Comparison of ENCODE assay signal across 16 cellular contexts in genomic region chr3:156576887-156577427, GRCh38. TPM values are rescaled to one million over a fixed set of nuclear protein-coding genes. Genes with fewer than 3 reads are reported as not detected.
DNase-seq lines count a peak whose midpoint lies in the region; ATAC-seq and TF ChIP-seq lines count a peak whose summit lies in the region.
"Had no signal": no experiment of that assay in that cellular context is flagged by ENCODE, and none has a peak within 500 bp of the region (broad histone marks: within the 10 kb centered on the region; RNA-seq: fewer than 3 reads in every experiment).

No MANE protein-coding gene starts in this region.

- no peak overlapping the region for H3K4me3 ChIP-seq in lung
- H3K4me3 ChIP-seq: esophagus squamous epithelium had no signal

- H3K27me3 ChIP-seq in lung (ENCODE audit: control insufficient read depth, insufficient read depth), result no peaks in the 10 kb centered on the region
- H3K27me3 ChIP-seq: esophagus squamous epithelium had no signal

- H3K27me3 Mint-ChIP-seq in activated T-cell treated with anti-CD3 and anti-CD28 coated beads, Interleukin-2, amount 50 U/mL, for 24 hours, result peaks cover 23% of the 10 kb centered on the region

- no peaks in the 10 kb centered on the region for H3K4me1 Mint-ChIP-seq in activated T-cell treated with anti-CD3 and anti-CD28 coated beads, Interleukin-2, amount 50 U/mL, for 24 hours (ENCODE audit: low read depth)
- H3K4me1 Mint-ChIP-seq: activated CD8-positive, alpha-beta memory T cell treated with anti-CD3 and anti-CD28 coated beads, Interleukin-2, amount 10 ng/mL, durations not matched to agents 7 days and 5 days; CD4-positive, CD25-positive, alpha-beta regulatory T cell had no signal

- H3K27ac ChIP-seq in lung (ENCODE audit: low read depth in 1 of 2, low read length in 1 of 2), result no peak overlapping the region
- H3K27ac ChIP-seq: esophagus squamous epithelium had no signal

- H3K9me3 ChIP-seq in lung (ENCODE audit: control insufficient read depth in 2 of 2, insufficient read depth in 1 of 2, low read length in 1 of 2), result no peaks in the 10 kb centered on the region
- H3K9me3 ChIP-seq: esophagus squamous epithelium had no signal

- peak; percentile 66 for ATAC-seq in lung (ENCODE audit: insufficient read depth, low FRiP score)
- ATAC-seq in HG02840 (IDR thresholded peaks at IDR 0.05; ENCODE audit: low FRiP score, unreplicated experiment), result no peak
- ATAC-seq in GM19397 (IDR thresholded peaks at IDR 0.05; ENCODE audit: unreplicated experiment), result no peak
- ATAC-seq: activated CD8-positive, alpha-beta memory T cell treated with anti-CD3 and anti-CD28 coated beads, Interleukin-2, amount 10 ng/mL, durations not matched to agents 7 days and 5 days had no signal

- no peaks in the 10 kb centered on the region for H3K36me3 Mint-ChIP-seq in activated T-cell treated with anti-CD3 and anti-CD28 coated beads, Interleukin-2, amount 50 U/mL, for 24 hours (ENCODE audit: low read depth)
- H3K36me3 Mint-ChIP-seq: activated CD8-positive, alpha-beta memory T cell treated with anti-CD3 and anti-CD28 coated beads, Interleukin-2, amount 10 ng/mL, durations not matched to agents 7 days and 5 days; CD4-positive, CD25-positive, alpha-beta regulatory T cell had no signal

- no peak overlapping the region for H3K27ac Mint-ChIP-seq in activated T-cell treated with anti-CD3 and anti-CD28 coated beads, Interleukin-2, amount 50 U/mL, for 24 hours
- H3K27ac Mint-ChIP-seq: activated CD8-positive, alpha-beta memory T cell treated with anti-CD3 and anti-CD28 coated beads, Interleukin-2, amount 10 ng/mL, durations not matched to agents 7 days and 5 days; CD4-positive, CD25-positive, alpha-beta regulatory T cell; progenitor cell of endocrine pancreas had no signal

- H3K36me3 ChIP-seq in lung (ENCODE audit: control insufficient read depth in 2 of 2, insufficient read depth in 2 of 2, low read length in 2 of 2), result no peaks in the 10 kb centered on the region
- H3K36me3 ChIP-seq: esophagus squamous epithelium had no signal

- H3K4me3 Mint-ChIP-seq in activated T-cell treated with anti-CD3 and anti-CD28 coated beads, Interleukin-2, amount 50 U/mL, for 24 hours, result no peak overlapping the region
- H3K4me3 Mint-ChIP-seq: activated CD8-positive, alpha-beta memory T cell treated with anti-CD3 and anti-CD28 coated beads, Interleukin-2, amount 10 ng/mL, durations not matched to agents 7 days and 5 days; CD4-positive, CD25-positive, alpha-beta regulatory T cell had no signal

- 61 to 62% methylated on average over 3 of the region's 3 CpGs for WGBS in lung, 2 donors

- DNase-seq in EH (ENCODE audit: low read depth) (peak; percentile 16), LHCN-M2 (ENCODE audit: low read depth) (peak; percentile 40), amniotic epithelial cell (ENCODE audit: low read depth) (peak; percentile 20), lung (ENCODE audit: low spot score) (peak; percentile 38)
- no peak for DNase-seq in activated T-cell treated with anti-CD3 and anti-CD28 coated beads, Interleukin-2, amount 50 U/mL, for 24 hours
- DNase-seq: activated CD4-positive, CD25-positive, alpha-beta regulatory T cell treated with anti-CD3 and anti-CD28 coated beads, Interleukin-2, amount 50 U/mL, for 72 hours; activated CD8-positive, alpha-beta memory T cell treated with anti-CD3 and anti-CD28 coated beads, Interleukin-2, amount 10 ng/mL, durations not matched to agents 7 days and 5 days; activated naive CD4-positive, alpha-beta T cell; CD4-positive, CD25-positive, alpha-beta regulatory T cell; esophagus squamous epithelium; NCI-H2029; NCI-H526 treated with DMSO at 0.1 percent for 48 hours; RPMI8226 had no signal

- H3K9me3 Mint-ChIP-seq in activated T-cell treated with anti-CD3 and anti-CD28 coated beads, Interleukin-2, amount 50 U/mL, for 24 hours, result no peaks in the 10 kb centered on the region

- no peaks in the 10 kb centered on the region for H3K4me1 ChIP-seq in lung (ENCODE audit: control insufficient read depth in 2 of 2, insufficient read depth in 2 of 2, low read length in 2 of 2)
- H3K4me1 ChIP-seq: esophagus squamous epithelium had no signal

- TF ChIP-seq CTCF in lung (IDR thresholded peaks at IDR 0.05; ENCODE audit: control extremely low read depth, extremely low read depth), result no peak

RNA-seq across cellular contexts. Expression of gene SSR3, which starts 22.0 kb away (rescaled TPM):
- total RNA-seq in LHCN-M2 (2014; rRNA removed) (491 and 647 TPM in 2 replicates), lung (100 to 1,000 TPM in 1 of 2 donors, 10 to 100 TPM in 1; 83.7 to 209 TPM)
- 524 TPM for polyA plus RNA-seq in LHCN-M2 (2012)
- polyA plus RNA-seq in lung, result 100 to 1,000 TPM; 177 to 200 TPM
